In the genomic region with DNA sequence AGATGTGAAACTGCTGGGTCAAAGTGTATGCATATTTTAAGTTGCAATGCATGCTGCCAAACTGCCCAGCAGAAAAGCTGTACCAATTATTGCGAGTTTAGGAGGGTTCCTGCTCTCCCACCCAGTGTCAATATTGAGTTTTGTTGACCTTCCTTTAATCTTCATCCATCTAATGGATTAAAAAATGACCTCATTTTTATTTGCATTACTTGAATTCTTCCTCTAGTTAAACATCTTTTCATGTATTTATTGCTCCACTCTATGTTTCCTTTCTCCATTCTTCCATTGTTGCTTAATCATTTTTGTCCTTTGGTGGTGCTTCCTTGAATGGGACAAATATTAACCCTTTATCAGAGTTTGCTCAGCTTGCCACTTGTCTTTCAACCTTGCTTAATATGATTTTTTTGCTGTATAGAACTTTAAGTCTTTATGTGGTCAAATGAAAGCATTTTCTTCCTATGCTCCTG, we compare ENCODE assay signal across 10 cellular contexts.
"Had no signal": no experiment of that assay in that cellular context is flagged by ENCODE, and none has a peak within 500 bp of the region (broad histone marks: within the 10 kb centered on the region; RNA-seq: fewer than 3 reads in every experiment).

No MANE protein-coding gene starts in this region.

- DNase-seq: activated CD4-positive, alpha-beta memory T cell treated with anti-CD3 and anti-CD28 coated beads for 36 hours; activated gamma-delta T cell treated with Interleukin-2 at 50 U/mL for 16 hours; activated naive CD8-positive, alpha-beta T cell treated with anti-CD3 and anti-CD28 coated beads for 36 hours; activated T-cell treated with anti-CD3 and anti-CD28 coated beads, Interleukin-2, amount 50 U/mL, for 48 hours; dorsolateral prefrontal cortex; islet precursor cell; left lung; ovary had no signal

- H3K36me3 ChIP-seq: left lung, ovary had no signal

- H3K27ac ChIP-seq: ascending aorta, dorsolateral prefrontal cortex, ovary had no signal

- H3K27me3 ChIP-seq: ascending aorta, dorsolateral prefrontal cortex, left lung, ovary had no signal

- H3K9me3 ChIP-seq: ascending aorta, left lung, ovary had no signal

- H3K36me3 Mint-ChIP-seq: activated CD4-positive, alpha-beta memory T cell treated with anti-CD3 and anti-CD28 coated beads for 36 hours; activated naive CD8-positive, alpha-beta T cell treated with anti-CD3 and anti-CD28 coated beads for 36 hours had no signal

- H3K27me3 Mint-ChIP-seq: activated CD4-positive, alpha-beta memory T cell treated with anti-CD3 and anti-CD28 coated beads for 36 hours; activated naive CD8-positive, alpha-beta T cell treated with anti-CD3 and anti-CD28 coated beads for 36 hours had no signal

- H3K4me3 ChIP-seq: ascending aorta, dorsolateral prefrontal cortex, left lung, ovary had no signal

- H3K4me3 Mint-ChIP-seq: activated CD4-positive, alpha-beta memory T cell treated with anti-CD3 and anti-CD28 coated beads for 36 hours; activated naive CD8-positive, alpha-beta T cell treated with anti-CD3 and anti-CD28 coated beads for 36 hours; neural crest cell had no signal

- H3K27ac Mint-ChIP-seq: activated CD4-positive, alpha-beta memory T cell treated with anti-CD3 and anti-CD28 coated beads for 36 hours; activated naive CD8-positive, alpha-beta T cell treated with anti-CD3 and anti-CD28 coated beads for 36 hours had no signal

- H3K9me3 Mint-ChIP-seq: activated CD4-positive, alpha-beta memory T cell treated with anti-CD3 and anti-CD28 coated beads for 36 hours; activated naive CD8-positive, alpha-beta T cell treated with anti-CD3 and anti-CD28 coated beads for 36 hours; neural crest cell had no signal
